ENCODE assay signal across 10 cellular contexts in genomic region chr11:82734120-82734479, GRCh38. TPM values are rescaled to one million over a fixed set of nuclear protein-coding genes. Genes with fewer than 3 reads are reported as not detected.
DNase-seq lines count a peak whose midpoint lies in the region; ATAC-seq and TF ChIP-seq lines count a peak whose summit lies in the region.
"Had no signal": no experiment of that assay in that cellular context is flagged by ENCODE, and none has a peak within 500 bp of the region (broad histone marks: within the 10 kb centered on the region; RNA-seq: fewer than 3 reads in every experiment).

No MANE protein-coding gene starts in this region.

- no peaks in the 10 kb centered on the region for H3K36me3 ChIP-seq in breast epithelium
- no peaks in the 10 kb centered on the region for H3K36me3 ChIP-seq in naive thymus-derived CD4-positive, alpha-beta T cell (ENCODE audit: control insufficient read depth in 2 of 3, insufficient read depth in 3 of 3, low read length in 3 of 3)
- H3K36me3 ChIP-seq in upper lobe of right lung = no peaks in the 10 kb centered on the region
- H3K36me3 ChIP-seq: neutrophil had no signal

- H3K27ac ChIP-seq in breast epithelium (peak overlapping the region in 1 of 2 donors; percentile 3), upper lobe of right lung (no peak overlapping the region)
- H3K27ac ChIP-seq in naive thymus-derived CD4-positive, alpha-beta T cell (ENCODE audit: low read depth, low read length) = no peak overlapping the region
- H3K27ac ChIP-seq: neutrophil had no signal

- ATAC-seq in naive thymus-derived CD4-positive, alpha-beta T cell = no peak
- ATAC-seq in upper lobe of right lung (no peak), GM18867 (IDR thresholded peaks at IDR 0.05; ENCODE audit: unreplicated experiment) (no peak), GM18520 (IDR thresholded peaks at IDR 0.05; ENCODE audit: unreplicated experiment) (no peak)

- peaks cover 0 to 10% of the 10 kb centered on the region in 2 donors for H3K27me3 ChIP-seq in breast epithelium
- peaks cover 4% of the 10 kb centered on the region in 2 donors for H3K27me3 ChIP-seq in naive thymus-derived CD4-positive, alpha-beta T cell (ENCODE audit: control insufficient read depth in 2 of 2, insufficient read depth in 2 of 2, low read length in 2 of 2)
- peaks cover 58% of the 10 kb centered on the region for H3K27me3 ChIP-seq in upper lobe of right lung

- H3K4me3 Mint-ChIP-seq in MCF 10A (ENCODE audit: unreplicated experiment) (no peak overlapping the region), chondrocyte (ENCODE audit: unreplicated experiment) (peak overlapping the region; percentile 67)
- H3K4me3 Mint-ChIP-seq in naive thymus-derived CD4-positive, alpha-beta T cell = peak overlapping the region; percentile 67 to 84 (median 78)

- intact Hi-C loops in breast epithelium (cut with DNase I; ENCODE audit: low total_unique reads) = no loop called here
- intact Hi-C loops in MCF 10A (cut with micrococcal nuclease) = no loop called here
- intact Hi-C loops in naive thymus-derived CD4-positive, alpha-beta T cell (cut with micrococcal nuclease) = loop anchor here in 1 of 2 donors (1.0 kb wide), 1 partner anchor 23 kb away; no protein-coding TSS in a partner anchor
- intact Hi-C loops in upper lobe of right lung (cut with DNase I) = no loop called here

- POLR2A ChIA-PET in MCF 10A (lab: Yijun Ruan, JAX) = no interaction called here
- POLR2A ChIA-PET in naive thymus-derived CD4-positive, alpha-beta T cell (lab: Charles Lee) = interaction anchor here (0.5 to 1.8 kb wide), 10 partner anchors 11 to 1100 kb away, joined by 3 to 11 read pairs (median 4); partner anchors contain the start of genes CCDC90B, DDIAS and PRCP

- H3K4me1 Mint-ChIP-seq in MCF 10A (ENCODE audit: insufficient read depth, unreplicated experiment) (no peaks in the 10 kb centered on the region), chondrocyte (ENCODE audit: low read depth) (peaks cover 3% of the 10 kb centered on the region)
- peaks cover 8 to 31% (median 24%) of the 10 kb centered on the region in 7 donors for H3K4me1 Mint-ChIP-seq in naive thymus-derived CD4-positive, alpha-beta T cell

- no peak for TF ChIP-seq CTCF in breast epithelium (IDR thresholded peaks at IDR 0.05)
- TF ChIP-seq CTCF in MCF 10A (IDR thresholded peaks at IDR 0.05; ENCODE audit: unreplicated experiment) = no peak
- TF ChIP-seq CTCF in chondrocyte (IDR thresholded peaks at IDR 0.05) = no peak
- no peak for TF ChIP-seq CTCF in upper lobe of right lung (IDR thresholded peaks at IDR 0.05)

- H3K27me3 Mint-ChIP-seq in MCF 10A (ENCODE audit: insufficient read depth, unreplicated experiment) (peaks cover 26% of the 10 kb centered on the region), chondrocyte (ENCODE audit: low read depth) (peaks cover 64% of the 10 kb centered on the region)
- peaks cover 32 to 79% (median 51%) of the 10 kb centered on the region in 5 donors for H3K27me3 Mint-ChIP-seq in naive thymus-derived CD4-positive, alpha-beta T cell

- H3K27ac Mint-ChIP-seq in MCF 10A (ENCODE audit: low read depth, unreplicated experiment) (no peak overlapping the region), chondrocyte (ENCODE audit: unreplicated experiment) (no peak overlapping the region)
- peak overlapping the region in 2 of 9 donors; percentile 5 to 15 for H3K27ac Mint-ChIP-seq in naive thymus-derived CD4-positive, alpha-beta T cell

- H3K4me3 ChIP-seq in breast epithelium (peak overlapping the region; percentile 50 to 75 (median 61)), upper lobe of right lung (peak overlapping the region; percentile 50)
- H3K4me3 ChIP-seq in naive thymus-derived CD4-positive, alpha-beta T cell (ENCODE audit: low read length) = peak overlapping the region; percentile 51

- H3K9me3 ChIP-seq in breast epithelium (no peaks in the 10 kb centered on the region), upper lobe of right lung (no peaks in the 10 kb centered on the region)
- no peaks in the 10 kb centered on the region for H3K9me3 ChIP-seq in naive thymus-derived CD4-positive, alpha-beta T cell (ENCODE audit: control insufficient read depth in 2 of 3, low read length in 3 of 3)
- H3K9me3 ChIP-seq: neutrophil had no signal

- no peak for TF ChIP-seq POLR2A in breast epithelium (IDR thresholded peaks at IDR 0.05)

- CTCF ChIA-PET in MCF 10A (lab: Yijun Ruan, JAX) = interaction anchor here (1.4 kb wide), 1 partner anchor 26 kb away, joined by 3 read pairs; no protein-coding TSS in a partner anchor
- CTCF ChIA-PET in naive thymus-derived CD4-positive, alpha-beta T cell (lab: Charles Lee) = interaction anchor here (0.9 to 1.6 kb wide), 4 partner anchors 17 to 133 kb away, joined by 3 to 5 read pairs (median 3); no protein-coding TSS in a partner anchor

- DNase-seq in breast epithelium (ENCODE audit: low spot score in 2 of 2) (no peak), MCF 10A (ENCODE audit: unreplicated experiment) (no peak), chondrocyte (ENCODE audit: low spot score) (no peak), upper lobe of right lung (no peak), NCI-H146 (lab: John Stamatoyannopoulos, UW) (no peak)
- no peak for DNase-seq in naive thymus-derived CD4-positive, alpha-beta T cell
- DNase-seq: NCI-H187 treated with DMSO at 0.1 percent for 48 hours had no signal

- H3K9me3 Mint-ChIP-seq in MCF 10A (ENCODE audit: unreplicated experiment) (no peaks in the 10 kb centered on the region), chondrocyte (ENCODE audit: low read depth) (no peaks in the 10 kb centered on the region)
- peaks cover 0 to 3% (median 0%) of the 10 kb centered on the region in 11 donors for H3K9me3 Mint-ChIP-seq in naive thymus-derived CD4-positive, alpha-beta T cell

- no peaks in the 10 kb centered on the region for H3K36me3 Mint-ChIP-seq in MCF 10A (ENCODE audit: insufficient read depth, unreplicated experiment)
- H3K36me3 Mint-ChIP-seq in chondrocyte (ENCODE audit: low read depth) = no peaks in the 10 kb centered on the region
- peaks cover 0 to 2% (median 0%) of the 10 kb centered on the region in 5 donors for H3K36me3 Mint-ChIP-seq in naive thymus-derived CD4-positive, alpha-beta T cell

- BruUV-seq in MCF 10A (replicated peaks; lab: Mats Ljungman, UMichigan) = no TSS peak

- no peaks in the 10 kb centered on the region for H3K4me1 ChIP-seq in breast epithelium
- no peaks in the 10 kb centered on the region for H3K4me1 ChIP-seq in naive thymus-derived CD4-positive, alpha-beta T cell (ENCODE audit: control insufficient read depth in 2 of 2, insufficient read depth in 2 of 2, low read length in 2 of 2)
- H3K4me1 ChIP-seq in upper lobe of right lung = no peaks in the 10 kb centered on the region

RNA-seq across cellular contexts. Expression of gene FAM181B, which starts 0.4 kb away (rescaled TPM):
- total RNA-seq in breast epithelium (under 1 TPM; 0.16 to 0.33 (median 0.29) TPM), MCF 10A (2022) (not detected in 2 replicates), chondrocyte (0.35 to 0.65 TPM (median 0.46 TPM) in 3 replicates), upper lobe of right lung (0.12 TPM)
- under 1 TPM in 4 of 5 experiments, not detected in 1; 0.10 to 0.97 (median 0.40) TPM for total RNA-seq in naive thymus-derived CD4-positive, alpha-beta T cell
- polyA plus RNA-seq in naive thymus-derived CD4-positive, alpha-beta T cell = under 1 TPM in 1 of 2 donors, not detected in 1; 0.19 TPM
